26 cellular contexts compared by ENCODE assay signal in the genomic region with DNA sequence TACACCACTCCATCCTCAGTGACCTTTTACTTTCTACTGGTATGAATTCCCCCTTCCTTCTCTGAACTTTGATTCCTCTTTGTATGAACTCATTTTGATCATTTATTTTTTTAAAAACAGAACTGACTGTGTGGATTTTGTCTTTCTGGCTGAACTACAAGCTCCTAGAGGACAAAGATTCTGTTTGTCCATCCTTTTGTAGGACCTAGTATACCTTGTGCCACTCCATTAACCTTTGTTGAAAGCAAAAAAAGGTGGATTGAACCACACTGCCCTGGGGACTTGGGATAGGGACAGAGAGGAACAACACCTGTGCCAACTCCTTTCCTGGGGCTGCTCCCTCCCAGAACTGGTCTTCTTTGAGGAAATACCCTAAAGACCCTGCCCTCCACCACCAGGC. TPM values are rescaled to one million over a fixed set of nuclear protein-coding genes. Genes with fewer than 3 reads are reported as not detected.
DNase-seq lines count a peak whose midpoint lies in the region; ATAC-seq and TF ChIP-seq lines count a peak whose summit lies in the region.
"Had no signal": no experiment of that assay in that cellular context is flagged by ENCODE, and none has a peak within 500 bp of the region (broad histone marks: within the 10 kb centered on the region; RNA-seq: fewer than 3 reads in every experiment).

No MANE protein-coding gene starts in this region.

- DNase-seq in right atrium auricular region (ENCODE audit: low spot score) (no peak), cardiac septum (ENCODE audit: low spot score) (no peak), esophagus muscularis mucosa (ENCODE audit: extremely low spot score) (no peak), osteocyte (ENCODE audit: extremely low spot score, unreplicated experiment) (no peak), NCI-H510A (lab: John Stamatoyannopoulos, UW) (no peak), GF-D8 (lab: John Stamatoyannopoulos, UW) (no peak), NCI-H526 treated with DMSO at 0.1 percent for 48 hours (lab: John Stamatoyannopoulos, UW) (no peak)
- DNase-seq: ACHN; activated CD4-positive, alpha-beta T cell treated with anti-CD3 and anti-CD28 coated beads for 4 hours; activated CD8-positive, alpha-beta memory T cell treated with anti-CD3 and anti-CD28 coated beads for 24 hours; activated gamma-delta T cell; activated T-cell treated with anti-CD3 and anti-CD28 coated beads, Interleukin-2, amount 50 U/mL, for 1 hour; DMS79 treated with DMSO at 0.1 percent for 48 hours; glutamatergic neuron; H7; mesendoderm; naive thymus-derived CD4-positive, alpha-beta T cell; NCI-H1048; NCI-H1694 treated with DMSO at 0.1 percent for 48 hours; NCI-H2171 treated with DMSO at 0.1 percent for 48 hours; NCI-H69; stimulated activated CD4-positive, alpha-beta T cell treated with anti-CD3 and anti-CD28 coated beads, Interleukin-15, amount 100 ng/mL, for 24 hours; stimulated activated naive CD8-positive, alpha-beta T cell treated with anti-CD3 and anti-CD28 coated beads, Interleukin-15, Interleukin-2, amounts not matched to agents 100 U/mL and 50 U/mL, for 24 hours; upper lobe of left lung had no signal

- no peak overlapping the region for H3K4me3 Mint-ChIP-seq in osteocyte (ENCODE audit: unreplicated experiment)
- H3K4me3 Mint-ChIP-seq: dendritic cell treated with granulocyte-macrophage colony-stimulating factor and Interleukin-4, amounts not matched to agents 40 ng/mL and 50 ng/mL, for 4 days; naive thymus-derived CD4-positive, alpha-beta T cell had no signal

- H3K27ac Mint-ChIP-seq in osteocyte (ENCODE audit: unreplicated experiment), result peak overlapping the region; percentile 96
- H3K27ac Mint-ChIP-seq: dendritic cell treated with granulocyte-macrophage colony-stimulating factor and Interleukin-4, amounts not matched to agents 40 ng/mL and 50 ng/mL, for 4 days; naive thymus-derived CD4-positive, alpha-beta T cell had no signal

- intact Hi-C loops in cardiac septum (cut with DNase I), result no loop called here
- intact Hi-C loops in esophagus muscularis mucosa (cut with DNase I), result no loop called here

- no peak for TF ChIP-seq EP300 in esophagus muscularis mucosa (IDR thresholded peaks at IDR 0.05)

- H3K27me3 ChIP-seq in right atrium auricular region (no peaks in the 10 kb centered on the region), esophagus muscularis mucosa (no peaks in the 10 kb centered on the region)
- H3K27me3 ChIP-seq: upper lobe of left lung had no signal

- H3K27ac ChIP-seq in right atrium auricular region, result peak overlapping the region; percentile 84 to 94
- peak overlapping the region; percentile 75 to 87 (median 84) for H3K27ac ChIP-seq in esophagus muscularis mucosa (replicated peaks in 1 of 4)

- H3K4me3 ChIP-seq in right atrium auricular region (no peak overlapping the region), esophagus muscularis mucosa (no peak overlapping the region)
- H3K4me3 ChIP-seq: upper lobe of left lung had no signal

- no peaks in the 10 kb centered on the region for H3K27me3 Mint-ChIP-seq in osteocyte (ENCODE audit: unreplicated experiment)

- H3K4me1 ChIP-seq in right atrium auricular region (peaks cover 0 to 100% of the 10 kb centered on the region in 2 donors), esophagus muscularis mucosa (peaks cover 90 to 100% (median 100%) of the 10 kb centered on the region in 4 donors)

- H3K36me3 Mint-ChIP-seq in osteocyte (ENCODE audit: unreplicated experiment), result peaks cover 47% of the 10 kb centered on the region
- H3K36me3 Mint-ChIP-seq: naive thymus-derived CD4-positive, alpha-beta T cell had no signal

- H3K36me3 ChIP-seq in right atrium auricular region (peaks cover 46% of the 10 kb centered on the region), esophagus muscularis mucosa (peaks cover 0 to 31% (median 10%) of the 10 kb centered on the region in 4 donors)

- ATAC-seq in GM18858 (IDR thresholded peaks at IDR 0.05; ENCODE audit: unreplicated experiment), result no peak
- ATAC-seq: naive thymus-derived CD4-positive, alpha-beta T cell; stimulated activated naive CD8-positive, alpha-beta T cell treated with anti-CD3 and anti-CD28 coated beads, Interleukin-15, Interleukin-2, amounts not matched to agents 100 U/mL and 50 U/mL, for 24 hours had no signal

- H3K4me1 Mint-ChIP-seq in osteocyte (ENCODE audit: unreplicated experiment), result peaks cover 91% of the 10 kb centered on the region
- H3K4me1 Mint-ChIP-seq: naive thymus-derived CD4-positive, alpha-beta T cell had no signal

- H3K9me3 Mint-ChIP-seq in osteocyte (ENCODE audit: unreplicated experiment), result no peaks in the 10 kb centered on the region
- H3K9me3 Mint-ChIP-seq: dendritic cell treated with granulocyte-macrophage colony-stimulating factor and Interleukin-4, amounts not matched to agents 40 ng/mL and 50 ng/mL, for 4 days had no signal

- H3K9me3 ChIP-seq in right atrium auricular region (no peaks in the 10 kb centered on the region), esophagus muscularis mucosa (no peaks in the 10 kb centered on the region)
- H3K9me3 ChIP-seq: upper lobe of left lung had no signal

- TF ChIP-seq POLR2A in esophagus muscularis mucosa (IDR thresholded peaks at IDR 0.05; ENCODE audit: low read depth), result no peak

- TF ChIP-seq CTCF in right atrium auricular region (IDR thresholded peaks at IDR 0.05), result no peak
- TF ChIP-seq CTCF in esophagus muscularis mucosa (IDR thresholded peaks at IDR 0.05), result no peak
- TF ChIP-seq CTCF in osteocyte (IDR thresholded peaks at IDR 0.05), result no peak

RNA-seq across cellular contexts. Expression of gene FSTL1, which starts 23.6 kb away (rescaled TPM):
- total RNA-seq in right atrium auricular region, result 100 to 1,000 TPM; 327 to 380 TPM
- total RNA-seq in cardiac septum, result 140 TPM
- total RNA-seq in esophagus muscularis mucosa, result 100 to 1,000 TPM; 409 to 701 (median 677) TPM
- total RNA-seq in osteocyte, result 2,574 and 2,723 TPM in 2 replicates
